In the genomic region with DNA sequence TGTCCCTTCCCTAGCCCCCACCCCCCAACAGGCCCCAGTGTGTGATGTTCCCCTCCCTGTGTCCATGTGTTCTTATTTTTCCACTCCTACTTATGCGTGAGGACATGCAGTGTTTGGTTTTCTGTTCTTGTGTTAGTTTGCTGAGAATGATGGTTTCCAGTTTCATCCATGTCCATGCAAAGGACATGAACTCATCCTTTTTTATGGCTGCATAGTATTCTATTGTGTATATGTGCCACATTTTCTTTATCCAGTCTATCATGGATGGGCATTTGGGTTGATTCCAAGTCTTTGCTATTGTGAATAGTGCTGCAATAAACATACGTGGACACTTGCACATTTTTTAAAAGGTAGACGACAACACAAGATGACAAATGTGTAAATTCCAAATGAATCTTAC, we compare ENCODE assay signal across 3 cellular contexts.
A peak's percentile ranks its signal among the peaks of the same experiment; 100 is the strongest.
DNase-seq lines count a peak whose midpoint lies in the region; ATAC-seq, FAIRE-seq and TF ChIP-seq lines count a peak whose summit lies in the region.
"Not testable (repeated sequence)": the region's sequence is repeated elsewhere in the genome, so short reads cannot be mapped to it uniquely, and the experiment has no call there.

No MANE protein-coding gene starts in this region.

- not testable (repeated sequence) for ATAC-seq in K562

- CTCF ChIA-PET in K562 (lab: Yijun Ruan, JAX; ENCODE audit: low intra/inter-chr PET ratio): not testable (repeated sequence)

- H3K36me3 Mint-ChIP-seq in activated T-helper 2 cell treated with anti-CD3 and anti-CD28 coated beads, Interferon-gamma antibody, Interleukin-2, Interleukin-4, amounts not matched to agents 10 μg/mL and 5 μg/mL and 100 μg/mL, durations not matched to agents 14 hours and 24 hours and 36 hours (ENCODE audit: low read depth): peaks cover 16% of the 10 kb centered on the region
- H3K36me3 Mint-ChIP-seq in activated naive CD8-positive, alpha-beta T cell: not testable (repeated sequence)

- H3K4me1 ChIP-seq in K562 (replicated peaks in 1 of 2; ENCODE audit: control insufficient read depth in 2 of 2, insufficient read depth in 2 of 2, low read length in 2 of 2): peaks cover 0 to 44% of the 10 kb centered on the region in 2 experiments; a peak in 3 of 5 replicates

- not testable (repeated sequence) for H3K4me3 Mint-ChIP-seq in activated T-helper 2 cell treated with anti-CD3 and anti-CD28 coated beads, Interferon-gamma antibody, Interleukin-2, Interleukin-4, amounts not matched to agents 10 μg/mL and 5 μg/mL and 100 μg/mL, durations not matched to agents 14 hours and 24 hours and 36 hours (ENCODE audit: low read depth); activated naive CD8-positive, alpha-beta T cell

- WGBS in K562 (ENCODE audit: insufficient coverage, low coverage, missing lambda C conversion rate): 95% methylated on average over 3 of the region's 3 CpGs

- not testable (repeated sequence) for H3K27me3 ChIP-seq in K562 (ENCODE audit: control insufficient read depth in 2 of 2, insufficient read depth in 2 of 2, low read length in 2 of 2)

- peak overlapping the region; percentile 29 for H3K27ac Mint-ChIP-seq in activated T-helper 2 cell treated with anti-CD3 and anti-CD28 coated beads, Interferon-gamma antibody, Interleukin-2, Interleukin-4, amounts not matched to agents 10 μg/mL and 5 μg/mL and 100 μg/mL, durations not matched to agents 14 hours and 24 hours and 36 hours
- H3K27ac Mint-ChIP-seq in activated naive CD8-positive, alpha-beta T cell: peak overlapping the region; percentile 30

- H3K27ac ChIP-seq in K562 (ENCODE audit: extremely low read depth, low read depth, low read length): not testable (repeated sequence)

- TF ChIP-seq POLR2A in K562 (conservative IDR thresholded peaks at IDR 0.05): not testable (repeated sequence)

- not testable (repeated sequence) for H3K4me3 ChIP-seq in K562

- H4K20me1 ChIP-seq in K562 (replicated peaks; ENCODE audit: control insufficient read depth, insufficient read depth, low read length): not testable (repeated sequence)

- not testable (repeated sequence) for H3K9me1 ChIP-seq in K562 (ENCODE audit: control insufficient read depth, insufficient read depth, low read length)

- intact Hi-C loops in activated T-helper 2 cell treated with anti-CD3 and anti-CD28 coated beads, Interferon-gamma antibody, Interleukin-2, Interleukin-4, amounts not matched to agents 10 μg/mL and 5 μg/mL and 100 μg/mL, durations not matched to agents 14 hours and 24 hours and 36 hours (cut with micrococcal nuclease): loop anchor here (5.0 kb wide), 2 partner anchors 61 to 106 kb away; no protein-coding TSS in a partner anchor
- intact Hi-C loops in K562 (cut with micrococcal nuclease): loop anchor here (1.0 to 5.0 kb wide), 6 partner anchors 34 to 286 kb away; no protein-coding TSS in a partner anchor

- H3K4me2 ChIP-seq in K562 (ENCODE audit: insufficient read depth, low read length): not testable (repeated sequence)

- FAIRE-seq in K562 (lab: Jason Lieb, UNC): not testable (repeated sequence)

- not testable (repeated sequence) for BruUV-seq in K562 (replicated peaks; lab: Mats Ljungman, UMichigan)

- H3K9ac ChIP-seq in K562 (ENCODE audit: insufficient read depth in 1 of 2, low read depth in 2 of 2, low read length in 2 of 2): not testable (repeated sequence)

- not testable (repeated sequence) for H3K27me3 Mint-ChIP-seq in activated T-helper 2 cell treated with anti-CD3 and anti-CD28 coated beads, Interferon-gamma antibody, Interleukin-2, Interleukin-4, amounts not matched to agents 10 μg/mL and 5 μg/mL and 100 μg/mL, durations not matched to agents 14 hours and 24 hours and 36 hours (ENCODE audit: low read depth); activated naive CD8-positive, alpha-beta T cell

- peaks cover 40% of the 10 kb centered on the region for H3K4me1 Mint-ChIP-seq in activated T-helper 2 cell treated with anti-CD3 and anti-CD28 coated beads, Interferon-gamma antibody, Interleukin-2, Interleukin-4, amounts not matched to agents 10 μg/mL and 5 μg/mL and 100 μg/mL, durations not matched to agents 14 hours and 24 hours and 36 hours (ENCODE audit: low read depth)
- H3K4me1 Mint-ChIP-seq in activated naive CD8-positive, alpha-beta T cell (ENCODE audit: low read depth): peaks cover 31% of the 10 kb centered on the region

- H3K36me3 ChIP-seq in K562 (ENCODE audit: control insufficient read depth, insufficient read depth, low read length): peaks cover 21% of the 10 kb centered on the region; the same call in 1 of the 3 replicates

- not testable (repeated sequence) for TF ChIP-seq EP300 in K562 (IDR thresholded peaks at IDR 0.05; ENCODE audit: low read length)

- not testable (repeated sequence) for TF ChIP-seq RAD21 in K562 (CRISPR knock-in tag; conservative IDR thresholded peaks at IDR 0.05 in 1 of 2, IDR thresholded peaks at IDR 0.05 in 1 of 2)

- peaks cover 17% of the 10 kb centered on the region for H3K9me3 Mint-ChIP-seq in activated T-helper 2 cell treated with anti-CD3 and anti-CD28 coated beads, Interferon-gamma antibody, Interleukin-2, Interleukin-4, amounts not matched to agents 10 μg/mL and 5 μg/mL and 100 μg/mL, durations not matched to agents 14 hours and 24 hours and 36 hours
- H3K9me3 Mint-ChIP-seq in activated naive CD8-positive, alpha-beta T cell (ENCODE audit: low read depth): not testable (repeated sequence)

- not testable (repeated sequence) for H2AFZ ChIP-seq in K562 (ENCODE audit: low read depth, low read length)

- POLR2A ChIA-PET in K562 (lab: Yijun Ruan, JAX): interaction anchor here (1.1 kb wide), 1 partner anchor 222 kb away, joined by 3 read pairs; no protein-coding TSS in a partner anchor

- peaks cover 29% of the 10 kb centered on the region for H3K79me2 ChIP-seq in K562 (ENCODE audit: control insufficient read depth, insufficient read depth, low read length)

- not testable (repeated sequence) for DNase-seq in activated T-helper 2 cell treated with anti-CD3 and anti-CD28 coated beads, Interferon-gamma antibody, Interleukin-2, Interleukin-4, amounts not matched to agents 10 μg/mL and 5 μg/mL and 100 μg/mL, durations not matched to agents 14 hours and 24 hours and 36 hours (ENCODE audit: low spot score); K562 (ENCODE audit: extremely low read depth in 1 of 4, low spot score in 3 of 4)

- in situ Hi-C loops in K562 (cut with MboI): not testable (repeated sequence)

- TF ChIP-seq CTCF in K562 (IDR thresholded peaks at IDR 0.05 in 2 of 3, conservative IDR thresholded peaks at IDR 0.05 in 1 of 3; ENCODE audit: insufficient read depth in 2 of 3, low read depth in 1 of 3, low read length in 3 of 3): not testable (repeated sequence)

- not testable (repeated sequence) for H3K9me3 ChIP-seq in K562 (replicated peaks; ENCODE audit: control insufficient read depth, insufficient read depth, low read depth, low read length)

TF ChIP-seq in K562, 482 proteins besides CTCF, POLR2A, EP300 and RAD21:
- TF ChIP-seq BCOR (IDR thresholded peaks at IDR 0.05): peak; percentile 73
- 0 out of 4 replicates have a peak, but pooled peaks of 1 of the 2 experiments have one; percentile 30 for TF ChIP-seq KDM1A (IDR thresholded peaks at IDR 0.05)
- TF ChIP-seq ZNF146 (CRISPR knock-in tag; IDR thresholded peaks at IDR 0.05; ENCODE audit: unreplicated experiment): peak; percentile 83
